25 cellular contexts compared by ENCODE assay signal in the genomic region with DNA sequence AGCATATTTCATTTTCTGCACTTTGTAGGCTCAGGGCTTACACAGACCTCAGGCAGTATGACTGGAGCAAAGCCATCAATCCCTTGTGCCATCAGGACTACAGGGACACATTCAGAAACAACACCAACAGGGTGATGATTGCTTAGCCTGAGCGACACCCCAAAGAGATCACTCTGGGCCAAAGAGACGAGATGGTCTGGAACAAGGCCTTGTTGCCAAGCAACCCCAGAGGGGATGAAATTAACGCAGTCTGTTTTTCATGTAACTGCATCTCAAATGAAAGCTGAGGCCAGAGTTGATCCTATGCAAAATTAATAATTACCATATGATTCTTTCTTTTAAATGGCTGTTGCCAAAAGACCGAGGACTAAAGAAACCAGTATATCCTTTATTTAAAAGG. TPM values are rescaled to one million over a fixed set of nuclear protein-coding genes. Genes with fewer than 3 reads are reported as not detected.
A peak's percentile ranks its signal among the peaks of the same experiment; 100 is the strongest.
DNase-seq lines count a peak whose midpoint lies in the region; ATAC-seq and TF ChIP-seq lines count a peak whose summit lies in the region.
"Had no signal": no experiment of that assay in that cellular context is flagged by ENCODE, and none has a peak within 500 bp of the region (broad histone marks: within the 10 kb centered on the region; RNA-seq: fewer than 3 reads in every experiment).

No MANE protein-coding gene starts in this region.

- CTCF ChIA-PET in GM10248 (lab: Yijun Ruan, JAX) = interaction anchor here (2.0 kb wide), 1 partner anchor 10 kb away, joined by 6 read pairs; no protein-coding TSS in a partner anchor

- H3K4me3 ChIP-seq in BE2C (ENCODE audit: low read depth, low read length) = peak overlapping the region; percentile 6; the same call in 1 of the 2 replicates
- no peak overlapping the region for H3K4me3 ChIP-seq in right cardiac atrium (ENCODE audit: low read length)
- H3K4me3 ChIP-seq: cardiac muscle cell, HAP-1, hepatocyte, left lung, pancreas, right lobe of liver, tibial artery had no signal

- POLR2A ChIA-PET in GM10248 (lab: Yijun Ruan, JAX) = no interaction called here

- no peaks in the 10 kb centered on the region for H3K36me3 ChIP-seq in BE2C
- H3K36me3 ChIP-seq: cardiac muscle cell, HAP-1, left lung, pancreas, right lobe of liver, tibial artery had no signal

- H3K4me1 ChIP-seq in BE2C (no peaks in the 10 kb centered on the region; the same call in 1 of the 2 replicates), right cardiac atrium (ENCODE audit: control insufficient read depth, insufficient read depth, low read length) (peaks cover 10% of the 10 kb centered on the region)
- H3K4me1 ChIP-seq: foreskin keratinocyte, HAP-1, pancreas, right lobe of liver had no signal

- DNase-seq in BE2C (peak; percentile 36), NCI-H1048 (lab: John Stamatoyannopoulos, UW) (peak; percentile 43), cerebellum (ENCODE audit: low spot score) (peak; percentile 23), right cardiac atrium (peak; percentile 42 to 69 (median 61)), GM10248 (ENCODE audit: extremely low spot score) (no peak), NCI-H187 (lab: John Stamatoyannopoulos, UW) (no peak)
- DNase-seq: activated CD4-positive, alpha-beta T cell treated with anti-CD3 and anti-CD28 coated beads, Interleukin-2, amount 10 ng/mL, durations not matched to agents 7 days and 5 days; activated CD8-positive, alpha-beta memory T cell treated with anti-CD3 and anti-CD28 coated beads, Interleukin-2, amount 10 ng/mL, durations not matched to agents 7 days and 5 days; activated naive CD4-positive, alpha-beta T cell treated with anti-CD3 and anti-CD28 coated beads, Interleukin-2, amount 50 U/mL, for 16 hours; foreskin keratinocyte; Kasumi-1; left lung; naive thymus-derived CD4-positive, alpha-beta T cell; NCI-H2029 treated with DMSO at 0.1 percent for 48 hours; NCI-H446 treated with DMSO at 0.1 percent for 48 hours; pancreas; right lobe of liver; tibial artery had no signal

- H3K27ac ChIP-seq in right cardiac atrium (ENCODE audit: low read length) = no peak overlapping the region
- H3K27ac ChIP-seq: cardiac muscle cell, epithelial cell of prostate, foreskin keratinocyte, hepatocyte, HL-60, left lung, pancreas, right lobe of liver, tibial artery had no signal

- H3K9me3 ChIP-seq in BE2C = no peaks in the 10 kb centered on the region
- no peaks in the 10 kb centered on the region for H3K9me3 ChIP-seq in right cardiac atrium (ENCODE audit: control insufficient read depth, low read length)
- H3K9me3 ChIP-seq: HAP-1, left lung, pancreas, right lobe of liver, tibial artery had no signal

- peak; percentile 88 to 89 for ATAC-seq in right cardiac atrium
- ATAC-seq in GM18502 (IDR thresholded peaks at IDR 0.05; ENCODE audit: poor library complexity, unreplicated experiment) = no peak
- ATAC-seq in HG03196 (IDR thresholded peaks at IDR 0.05; ENCODE audit: unreplicated experiment) = no peak
- ATAC-seq: activated CD8-positive, alpha-beta memory T cell treated with anti-CD3 and anti-CD28 coated beads, Interleukin-2, amount 10 ng/mL, durations not matched to agents 7 days and 5 days; foreskin keratinocyte; left lung; naive thymus-derived CD4-positive, alpha-beta T cell; right lobe of liver had no signal

- no peaks in the 10 kb centered on the region for H3K27me3 ChIP-seq in BE2C
- H3K27me3 ChIP-seq in right cardiac atrium (ENCODE audit: control insufficient read depth, insufficient read depth) = no peaks in the 10 kb centered on the region
- H3K27me3 ChIP-seq: cardiac muscle cell, foreskin keratinocyte, hepatocyte, left lung, pancreas, right lobe of liver, tibial artery had no signal

- WGBS in right cardiac atrium = 50% methylated on average over 4 of the region's 4 CpGs

- no peak for TF ChIP-seq CTCF in BE2C (IDR thresholded peaks at IDR 0.05; ENCODE audit: low read depth, low read length)
- TF ChIP-seq CTCF in GM10248 (IDR thresholded peaks at IDR 0.05; ENCODE audit: control extremely low read depth, extremely low read depth, low read depth, missing control alignments) = no peak

- intact Hi-C loops in right cardiac atrium (cut with DNase I) = loop anchor here in 1 of 4 donors (10.0 kb wide), 1 partner anchor 161 kb away; no protein-coding TSS in a partner anchor

RNA-seq across cellular contexts. Expression of gene B3GNT2, which starts 20.2 kb away (rescaled TPM):
- polyA plus RNA-seq in BE2C (2012; ENCODE audit: insufficient read depth, insufficient read length, low read depth) = 8.0 TPM
- total RNA-seq in cerebellum (9.9 TPM), right cardiac atrium (10 to 100 TPM; 14.5 to 17.4 (median 17.0) TPM)
- 14.1 TPM for polyA plus RNA-seq in right cardiac atrium

Comparison
In these comparisons a context has a peak if more than half of its experiments do, and no peak if none do; other contexts are left out.
1. DNase-seq: peak in BE2C (single experiment), NCI-H1048 (single experiment), cerebellum (single experiment) and right cardiac atrium (3 of 3); none in GM10248 (single experiment) and NCI-H187 (0 of 2).
2. ATAC-seq: peak in right cardiac atrium (2 of 2); none in GM18502 (single experiment) and HG03196 (single experiment).